ENCODE assay signal across 8 cellular contexts in the genomic region with DNA sequence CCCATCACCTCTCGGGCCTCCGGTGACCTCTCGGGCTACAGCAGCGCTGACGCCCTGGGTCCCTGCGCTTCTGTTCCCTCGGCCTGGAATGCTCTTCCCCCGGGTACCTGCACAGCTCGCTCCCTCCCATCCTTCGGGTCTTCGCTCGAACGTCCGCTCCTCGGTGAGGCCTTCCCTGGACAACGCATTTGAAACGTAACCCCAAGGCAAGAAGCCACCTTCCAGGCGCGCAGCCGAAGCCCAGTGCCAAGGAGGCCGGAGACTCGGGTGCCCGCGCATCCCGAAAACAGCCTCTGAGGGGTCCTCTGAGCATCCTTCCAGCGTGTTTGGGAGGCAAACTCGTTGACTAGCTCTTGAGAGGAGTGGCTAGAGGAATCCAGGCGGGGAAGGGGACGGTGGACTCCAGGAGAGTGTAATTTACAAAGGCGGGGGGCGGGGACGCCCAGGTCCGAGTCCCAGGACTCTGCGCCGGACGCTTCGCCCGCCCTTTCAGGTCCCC.
DNase-seq lines count a peak whose midpoint lies in the region; ATAC-seq, FAIRE-seq and TF ChIP-seq lines count a peak whose summit lies in the region.

No MANE protein-coding gene starts in this region.

- H3K4me3 ChIP-seq in dorsolateral prefrontal cortex (peak overlapping the region; percentile 20 to 69 (median 53)), mucosa of rectum (ENCODE audit: low read length in 2 of 2) (peak overlapping the region; percentile 36 to 50)

- DNase-seq in ACHN (peak; percentile 16), HTR-8/SVneo (ENCODE audit: insufficient read length, low spot score) (peak; percentile 84), dorsolateral prefrontal cortex (peak in 1 of 10 donors; percentile 31), substantia nigra (lab: John Stamatoyannopoulos, UW) (no peak), KBM-7 (no peak)

- intact Hi-C loops in dorsolateral prefrontal cortex (cut with DNase I) = no loop called here

- H3K27ac ChIP-seq in dorsolateral prefrontal cortex (no peak overlapping the region), mucosa of rectum (ENCODE audit: low read depth in 2 of 2, low read length in 2 of 2) (no peak overlapping the region), substantia nigra (ENCODE audit: low read depth, low read length, poor library complexity, severe bottlenecking) (no peak overlapping the region)

- H3K36me3 ChIP-seq in mucosa of rectum (ENCODE audit: control insufficient read depth in 2 of 2, insufficient read depth in 2 of 2, low read length in 2 of 2) = no peaks in the 10 kb centered on the region

- H3K4me1 ChIP-seq in mucosa of rectum (ENCODE audit: control insufficient read depth in 2 of 2, insufficient read depth in 2 of 2, low read length in 2 of 2) = peaks cover 0 to 14% of the 10 kb centered on the region in 2 donors

- ATAC-seq in HG02970 (IDR thresholded peaks at IDR 0.05; ENCODE audit: low FRiP score, unreplicated experiment) (no peak), GM19455 (IDR thresholded peaks at IDR 0.05; ENCODE audit: unreplicated experiment) (no peak)

- no peaks in the 10 kb centered on the region for H3K9me3 ChIP-seq in mucosa of rectum (ENCODE audit: control insufficient read depth in 2 of 2, low read length in 2 of 2)

- in situ Hi-C loops in ACHN (cut with HindIII; ENCODE audit: low pct_ligation_motif_present, low pct_unique_long_range_greater_than_20kb, low sequenced_read_pairs) = no loop called here
- in situ Hi-C loops in KBM-7 (cut with MboI; ENCODE audit: low pct_unique_long_range_greater_than_20kb, low sequenced_read_pairs) = no loop called here

- H3K27me3 ChIP-seq in dorsolateral prefrontal cortex = peaks cover 0 to 36% (median 23%) of the 10 kb centered on the region in 45 donors
- peaks cover 9 to 29% of the 10 kb centered on the region in 2 donors for H3K27me3 ChIP-seq in mucosa of rectum (ENCODE audit: control insufficient read depth in 2 of 2, insufficient read depth in 2 of 2, low read length in 2 of 2)

- FAIRE-seq in HTR-8/SVneo (lab: Jason Lieb, UNC) = peak; percentile 93

- H3K9ac ChIP-seq in mucosa of rectum (ENCODE audit: low read depth in 1 of 2, low read length in 2 of 2) = no peak overlapping the region

- no peak for TF ChIP-seq CTCF in dorsolateral prefrontal cortex (IDR thresholded peaks at IDR 0.05 in 54 of 56, conservative IDR thresholded peaks at IDR 0.05 in 2 of 56; ENCODE audit: low read depth in 1 of 56, partially characterized antibody in 56 of 56)

Comparison
In these comparisons a context has a peak if more than half of its experiments do, and no peak if none do; other contexts are left out.
1. DNase-seq: peak in ACHN (single experiment) and HTR-8/SVneo (single experiment); none in substantia nigra (0 of 49) and KBM-7 (single experiment).